ENCODE assay signal across 17 cellular contexts in the genomic region with DNA sequence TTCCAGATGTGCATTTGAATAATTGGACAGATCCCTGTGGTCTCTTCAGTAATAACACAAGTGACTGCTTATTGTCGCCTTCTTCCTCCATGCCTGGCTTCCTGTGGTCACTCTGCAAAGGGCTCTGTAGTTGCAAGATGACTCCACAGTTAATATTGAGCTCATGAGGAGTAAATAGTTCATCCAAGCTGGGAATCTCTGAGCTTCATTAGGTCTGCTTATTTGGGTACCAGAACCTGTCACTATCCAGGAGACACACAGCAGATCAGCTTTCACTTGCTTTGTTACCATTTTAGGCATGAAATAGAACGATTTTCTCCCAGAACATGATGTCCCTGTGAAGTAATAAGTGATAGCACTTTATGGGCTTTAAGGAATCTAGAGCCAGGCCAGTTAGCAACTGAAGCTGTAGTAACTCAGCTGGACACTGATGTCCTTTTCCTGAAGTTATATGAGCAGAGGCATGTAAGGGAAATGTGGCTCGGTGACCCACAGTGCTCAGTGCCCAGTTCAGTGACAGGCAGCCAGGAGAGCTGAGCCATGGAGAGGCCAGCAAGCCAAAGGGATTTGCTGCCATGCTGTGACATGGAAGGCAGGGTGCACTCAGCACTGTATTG. TPM values are rescaled to one million over a fixed set of nuclear protein-coding genes. Genes with fewer than 3 reads are reported as not detected.
DNase-seq lines count a peak whose midpoint lies in the region; ATAC-seq and TF ChIP-seq lines count a peak whose summit lies in the region.
"Had no signal": no experiment of that assay in that cellular context is flagged by ENCODE, and none has a peak within 500 bp of the region (broad histone marks: within the 10 kb centered on the region; RNA-seq: fewer than 3 reads in every experiment).

No MANE protein-coding gene starts in this region.

- H3K27me3 ChIP-seq in thoracic aorta (replicated peaks; ENCODE audit: insufficient read depth), result no peaks in the 10 kb centered on the region
- H3K27me3 ChIP-seq: tibial artery had no signal

- no peak for TF ChIP-seq CTCF in thoracic aorta (IDR thresholded peaks at IDR 0.05)

- H3K36me3 ChIP-seq in thoracic aorta, result no peaks in the 10 kb centered on the region
- H3K36me3 ChIP-seq: tibial artery had no signal

- H3K9me3 ChIP-seq in thoracic aorta, result no peaks in the 10 kb centered on the region

- H3K4me1 ChIP-seq in thoracic aorta (ENCODE audit: control insufficient read depth in 1 of 2, low read depth in 2 of 2), result peaks cover 0 to 14% of the 10 kb centered on the region in 2 donors

- H3K27ac ChIP-seq in thoracic aorta, result no peak overlapping the region

- DNase-seq in NCI-H146 (lab: John Stamatoyannopoulos, UW) (peak; percentile 62), NCI-H146 treated with DMSO at 0.1 percent for 48 hours (lab: John Stamatoyannopoulos, UW; ENCODE audit: unreplicated experiment) (no peak), SK-N-DZ (ENCODE audit: low spot score) (peak; percentile 40), left lobe of liver (ENCODE audit: low spot score) (peak; percentile 56), thoracic aorta (ENCODE audit: low spot score) (no peak), DMS 273 treated with DMSO at 0.1 percent for 48 hours (lab: John Stamatoyannopoulos, UW) (no peak), activated gamma-delta T cell treated with Interleukin-2 at 50 U/mL for 16 hours (no peak)
- DNase-seq: 8988T; activated T-cell treated with anti-CD3 and anti-CD28 coated beads, Interleukin-2, amount 50 U/mL, for 24 hours; amniotic stem cell; dermis blood vessel endothelial cell; HFFc6; immature natural killer cell; Karpas-422; NCI-H2029 treated with DMSO at 0.1 percent for 48 hours; tibial artery had no signal

- no peak overlapping the region for H3K4me3 ChIP-seq in thoracic aorta
- H3K4me3 ChIP-seq: tibial artery had no signal

- ATAC-seq in left lobe of liver, result peak; percentile 78
- ATAC-seq in thoracic aorta (ENCODE audit: insufficient number of reproducible peaks, low FRiP score, low read depth), result peak; percentile 73
- ATAC-seq in HG03565 (IDR thresholded peaks at IDR 0.05; ENCODE audit: unreplicated experiment), result no peak

RNA-seq across cellular contexts. Expression of a gene that starts 50.1 kb away (rescaled TPM):
- 33.2 and 63.6 TPM in 2 replicates for polyA plus RNA-seq in SK-N-DZ (2014; cell fraction: cytosol; rRNA removed)
- 22.5 and 32.2 TPM in 2 replicates for polyA plus RNA-seq in SK-N-DZ (2014; cell fraction: nucleus; rRNA removed)
- total RNA-seq in left lobe of liver, result 27.0 TPM
- total RNA-seq in thoracic aorta, result 10 to 100 TPM; 33.0 to 57.9 TPM

Comparison
In these comparisons a context has a peak if more than half of its experiments do, and no peak if none do; other contexts are left out.
1. DNase-seq: peak in NCI-H146 (single experiment), SK-N-DZ (single experiment) and left lobe of liver (single experiment); none in NCI-H146 treated with DMSO at 0.1 percent for 48 hours (single experiment), thoracic aorta (single experiment), DMS 273 treated with DMSO at 0.1 percent for 48 hours (single experiment) and activated gamma-delta T cell treated with Interleukin-2 at 50 U/mL for 16 hours (single experiment).